Comparison of ENCODE assay signal across 35 cellular contexts in the genomic region with DNA sequence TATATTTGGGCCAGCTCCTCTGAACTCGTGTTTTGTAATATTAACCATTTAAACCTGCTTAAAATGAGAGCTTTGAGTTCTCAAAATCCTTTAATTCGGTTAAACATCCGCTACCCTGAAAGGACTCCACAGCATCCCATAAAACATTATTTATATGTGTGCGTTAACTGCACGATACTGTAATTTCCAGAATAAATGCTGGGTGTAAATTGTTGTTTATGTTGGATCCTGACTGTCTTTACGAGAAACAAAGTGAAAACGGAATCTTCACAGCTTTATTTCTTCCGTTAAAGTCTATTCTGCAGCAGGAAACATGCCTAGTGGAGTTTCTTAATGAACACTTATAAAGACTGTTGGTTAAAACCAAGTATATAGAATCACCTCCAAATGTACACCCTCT.
"Had no signal": no experiment of that assay in that cellular context is flagged by ENCODE, and none has a peak within 500 bp of the region (broad histone marks: within the 10 kb centered on the region; RNA-seq: fewer than 3 reads in every experiment).

No MANE protein-coding gene starts in this region.

- H3K9me3 ChIP-seq: breast epithelium, gastrocnemius medialis, pancreas, prostate gland, upper lobe of left lung, vagina had no signal

- H3K4me3 Mint-ChIP-seq: activated CD4-positive, alpha-beta T cell treated with anti-CD3 and anti-CD28 coated beads, Interleukin-2, amount 10 ng/mL, durations not matched to agents 7 days and 5 days; activated CD8-positive, alpha-beta T cell treated with anti-CD3 and anti-CD28 coated beads for 36 hours; activated naive CD4-positive, alpha-beta T cell treated with anti-CD3 and anti-CD28 coated beads, Interleukin-2, amount 50 U/mL, for 24 hours; activated naive CD8-positive, alpha-beta T cell treated with anti-CD3 and anti-CD28 coated beads, Interleukin-2, amount 50 U/mL, for 24 hours; activated T-cell treated with anti-CD3 and anti-CD28 coated beads, Interleukin-2, amount 50 U/mL, for 4 hours; activated T-helper 17 cell treated with anti-CD3 and anti-CD28 coated beads, Interleukin-2, amount 50 U/mL, for 72 hours; central memory CD8-positive, alpha-beta T cell; immature natural killer cell; stimulated activated memory B cell treated with anti-CD40 and anti-IgM and Interleukin-4, amounts not matched to agents 10 μg/mL and 1 μg/mL and 100 μg/mL, for 72 hours; stimulated activated naive CD8-positive, alpha-beta T cell treated with anti-CD3 and anti-CD28 coated beads, Interleukin-15, amount 100 ng/mL, for 72 hours; T-helper 17 cell; WTC11 had no signal

- H3K36me3 Mint-ChIP-seq: naive B cell; stimulated activated memory B cell treated with anti-CD40 and anti-IgM and Interleukin-4, amounts not matched to agents 10 μg/mL and 1 μg/mL and 100 μg/mL, for 72 hours; WTC11 had no signal

- H3K4me1 Mint-ChIP-seq: activated naive CD8-positive, alpha-beta T cell treated with anti-CD3 and anti-CD28 coated beads, Interleukin-2, amount 50 U/mL, for 24 hours; naive B cell; stimulated activated memory B cell treated with anti-CD40 and anti-IgM and Interleukin-4, amounts not matched to agents 10 μg/mL and 1 μg/mL and 100 μg/mL, for 72 hours had no signal

- ATAC-seq: activated CD8-positive, alpha-beta T cell treated with anti-CD3 and anti-CD28 coated beads for 36 hours; activated naive CD8-positive, alpha-beta T cell treated with anti-CD3 and anti-CD28 coated beads, Interleukin-2, amount 50 U/mL, for 24 hours; activated T-cell treated with anti-CD3 and anti-CD28 coated beads, Interleukin-2, amount 50 U/mL, for 4 hours; activated T-helper 17 cell treated with anti-CD3 and anti-CD28 coated beads, Interleukin-2, amount 50 U/mL, for 72 hours; gastrocnemius medialis; left colon; pancreas; sciatic nerve; stimulated activated memory B cell treated with anti-CD40 and anti-IgM and Interleukin-4, amounts not matched to agents 10 μg/mL and 1 μg/mL and 100 μg/mL, for 72 hours; stimulated activated naive CD8-positive, alpha-beta T cell treated with anti-CD3 and anti-CD28 coated beads, Interleukin-15, amount 100 ng/mL, for 72 hours; T-helper 17 cell; WTC11 had no signal

- DNase-seq: activated CD4-positive, alpha-beta T cell treated with anti-CD3 and anti-CD28 coated beads for 1 hour; activated CD4-positive, alpha-beta T cell treated with anti-CD3 and anti-CD28 coated beads, Interleukin-2, amount 10 ng/mL, durations not matched to agents 7 days and 5 days; activated CD8-positive, alpha-beta T cell treated with anti-CD3 and anti-CD28 coated beads for 36 hours; activated gamma-delta T cell treated with Interleukin-2 at 50 U/mL for 16 hours; activated naive CD8-positive, alpha-beta T cell treated with anti-CD3 and anti-CD28 coated beads, Interleukin-2, amount 50 U/mL, for 24 hours; activated T-cell treated with anti-CD3 and anti-CD28 coated beads, Interleukin-2, amount 50 U/mL, for 4 hours; amygdala; effector CD8-positive, alpha-beta T cell; gastrocnemius medialis; hypothalamus; immature natural killer cell; kidney; left colon; mammary epithelial cell; naive B cell; pancreas; retina; stimulated activated CD4-positive, alpha-beta T cell treated with anti-CD3 and anti-CD28 coated beads, Interleukin-1b, Interleukin-23, amount 100 ng/mL, for 48 hours; stimulated activated CD4-positive, alpha-beta T cell treated with anti-CD3 and anti-CD28 coated beads, Interleukin-4, amount 100 ng/mL, for 4 hours; stimulated activated CD8-positive, alpha-beta memory T cell treated with anti-CD3 and anti-CD28 coated beads, Interleukin-4, amount 100 ng/mL, for 48 hours; stimulated activated naive CD8-positive, alpha-beta T cell treated with anti-CD3 and anti-CD28 coated beads, Interleukin-15, amount 100 ng/mL, for 72 hours; substantia nigra; T-helper 17 cell; upper lobe of left lung had no signal

- H3K27me3 Mint-ChIP-seq: activated CD4-positive, alpha-beta T cell treated with anti-CD3 and anti-CD28 coated beads, Interleukin-2, amount 10 ng/mL, durations not matched to agents 7 days and 5 days; activated CD8-positive, alpha-beta T cell treated with anti-CD3 and anti-CD28 coated beads for 36 hours; activated naive CD4-positive, alpha-beta T cell treated with anti-CD3 and anti-CD28 coated beads, Interleukin-2, amount 50 U/mL, for 24 hours; activated naive CD8-positive, alpha-beta T cell treated with anti-CD3 and anti-CD28 coated beads, Interleukin-2, amount 50 U/mL, for 24 hours; activated T-helper 17 cell treated with anti-CD3 and anti-CD28 coated beads, Interleukin-2, amount 50 U/mL, for 72 hours; central memory CD8-positive, alpha-beta T cell; naive B cell; stimulated activated naive CD8-positive, alpha-beta T cell treated with anti-CD3 and anti-CD28 coated beads, Interleukin-15, amount 100 ng/mL, for 72 hours; T-helper 17 cell had no signal

- H3K4me1 ChIP-seq: breast epithelium, gastrocnemius medialis, pancreas, prostate gland, upper lobe of left lung, vagina had no signal

- FAIRE-seq: endometrium, kidney, pancreas had no signal

- H3K9me3 Mint-ChIP-seq: activated CD4-positive, alpha-beta T cell treated with anti-CD3 and anti-CD28 coated beads, Interleukin-2, amount 10 ng/mL, durations not matched to agents 7 days and 5 days; activated CD8-positive, alpha-beta T cell treated with anti-CD3 and anti-CD28 coated beads for 36 hours; activated naive CD4-positive, alpha-beta T cell treated with anti-CD3 and anti-CD28 coated beads, Interleukin-2, amount 50 U/mL, for 24 hours; activated naive CD8-positive, alpha-beta T cell treated with anti-CD3 and anti-CD28 coated beads, Interleukin-2, amount 50 U/mL, for 24 hours; activated T-cell treated with anti-CD3 and anti-CD28 coated beads, Interleukin-2, amount 50 U/mL, for 4 hours; activated T-helper 17 cell treated with anti-CD3 and anti-CD28 coated beads, Interleukin-2, amount 50 U/mL, for 72 hours; central memory CD8-positive, alpha-beta T cell; immature natural killer cell; naive B cell; stimulated activated memory B cell treated with anti-CD40 and anti-IgM and Interleukin-4, amounts not matched to agents 10 μg/mL and 1 μg/mL and 100 μg/mL, for 72 hours; stimulated activated naive CD8-positive, alpha-beta T cell treated with anti-CD3 and anti-CD28 coated beads, Interleukin-15, amount 100 ng/mL, for 72 hours; WTC11 had no signal

- H3K27ac ChIP-seq: breast epithelium, gastrocnemius medialis, pancreas, prostate gland, skin epidermis, upper lobe of left lung, vagina had no signal

- H3K27me3 ChIP-seq: breast epithelium, pancreas, upper lobe of left lung, vagina had no signal

- H3K27ac Mint-ChIP-seq: activated CD4-positive, alpha-beta T cell treated with anti-CD3 and anti-CD28 coated beads, Interleukin-2, amount 10 ng/mL, durations not matched to agents 7 days and 5 days; activated CD8-positive, alpha-beta T cell treated with anti-CD3 and anti-CD28 coated beads for 36 hours; activated naive CD4-positive, alpha-beta T cell treated with anti-CD3 and anti-CD28 coated beads, Interleukin-2, amount 50 U/mL, for 24 hours; activated naive CD8-positive, alpha-beta T cell treated with anti-CD3 and anti-CD28 coated beads, Interleukin-2, amount 50 U/mL, for 24 hours; activated T-helper 17 cell treated with anti-CD3 and anti-CD28 coated beads, Interleukin-2, amount 50 U/mL, for 72 hours; naive B cell; stimulated activated memory B cell treated with anti-CD40 and anti-IgM and Interleukin-4, amounts not matched to agents 10 μg/mL and 1 μg/mL and 100 μg/mL, for 72 hours; stimulated activated naive CD8-positive, alpha-beta T cell treated with anti-CD3 and anti-CD28 coated beads, Interleukin-15, amount 100 ng/mL, for 72 hours; T-helper 17 cell; WTC11 had no signal

- H3K36me3 ChIP-seq: breast epithelium, gastrocnemius medialis, pancreas, prostate gland, upper lobe of left lung, vagina had no signal

- H3K4me3 ChIP-seq: breast epithelium, gastrocnemius medialis, pancreas, prostate gland, skin epidermis, upper lobe of left lung, vagina had no signal
